ENCODE assay signal across 7 cellular contexts in the genomic region with DNA sequence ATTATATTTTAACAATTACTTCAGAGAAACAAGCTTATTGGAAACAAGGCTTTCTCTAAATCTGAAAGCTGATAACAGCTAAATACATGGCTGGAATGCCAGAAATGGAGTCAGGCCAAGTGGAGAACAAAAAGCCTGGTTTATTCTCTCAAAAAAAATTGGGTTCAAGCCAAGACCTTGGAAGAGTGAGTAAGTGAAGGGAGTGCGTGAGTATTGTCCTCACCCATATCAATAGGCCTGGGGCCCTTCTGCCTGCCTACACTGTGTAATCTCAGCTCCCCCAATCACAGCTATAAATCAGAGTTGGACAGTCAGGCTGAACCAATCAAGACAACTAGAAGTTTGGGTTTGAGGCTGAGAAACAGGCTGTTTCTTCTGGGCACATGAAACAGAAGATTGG. TPM values are rescaled to one million over a fixed set of nuclear protein-coding genes. Genes with fewer than 3 reads are reported as not detected.
DNase-seq lines count a peak whose midpoint lies in the region; ATAC-seq and TF ChIP-seq lines count a peak whose summit lies in the region.

No MANE protein-coding gene starts in this region.

- POLR2A ChIA-PET in HEK293T (lab: Yijun Ruan, JAX): no interaction called here
- POLR2A ChIA-PET in naive thymus-derived CD4-positive, alpha-beta T cell (lab: Charles Lee): interaction anchor here (0.6 to 1.9 kb wide), 7 partner anchors 8 to 373 kb away, joined by 3 to 11 read pairs (median 3); no protein-coding TSS in a partner anchor

- peaks cover 6 to 50% (median 24%) of the 10 kb centered on the region in 5 donors for H3K36me3 Mint-ChIP-seq in naive thymus-derived CD4-positive, alpha-beta T cell

- H3K27ac Mint-ChIP-seq in naive thymus-derived CD4-positive, alpha-beta T cell: peak overlapping the region; percentile 51 to 94 (median 81)

- H3K9me3 ChIP-seq in Peyer's patch: no peaks in the 10 kb centered on the region
- H3K9me3 ChIP-seq in naive thymus-derived CD4-positive, alpha-beta T cell (ENCODE audit: control insufficient read depth in 2 of 3, low read length in 3 of 3): no peaks in the 10 kb centered on the region

- H3K27me3 Mint-ChIP-seq in naive thymus-derived CD4-positive, alpha-beta T cell: no peaks in the 10 kb centered on the region

- peaks cover 38 to 82% (median 70%) of the 10 kb centered on the region in 7 donors for H3K4me1 Mint-ChIP-seq in naive thymus-derived CD4-positive, alpha-beta T cell

- H3K9me3 Mint-ChIP-seq in naive thymus-derived CD4-positive, alpha-beta T cell: no peaks in the 10 kb centered on the region

- H3K36me3 ChIP-seq in Peyer's patch: peaks cover 0 to 27% (median 0%) of the 10 kb centered on the region in 3 donors
- peaks cover 0 to 6% (median 0%) of the 10 kb centered on the region in 3 experiments for H3K36me3 ChIP-seq in naive thymus-derived CD4-positive, alpha-beta T cell (ENCODE audit: control insufficient read depth in 2 of 3, insufficient read depth in 3 of 3, low read length in 3 of 3)

- intact Hi-C loops in naive thymus-derived CD4-positive, alpha-beta T cell (cut with micrococcal nuclease): no loop called here

- H3K4me3 Mint-ChIP-seq in naive thymus-derived CD4-positive, alpha-beta T cell: peak overlapping the region in 7 of 10 donors; percentile 14 to 71 (median 47)

- DNase-seq in HEK293T (ENCODE audit: extremely low spot score) (no peak), Peyer's patch (no peak), epidermal melanocyte (ENCODE audit: insufficient read length, low spot score) (peak; percentile 56)
- DNase-seq in naive thymus-derived CD4-positive, alpha-beta T cell: no peak

- ATAC-seq in naive thymus-derived CD4-positive, alpha-beta T cell: no peak
- ATAC-seq in HG03521 (IDR thresholded peaks at IDR 0.05; ENCODE audit: unreplicated experiment) (no peak), HG02981 (IDR thresholded peaks at IDR 0.05; ENCODE audit: unreplicated experiment) (no peak), GM21423 (IDR thresholded peaks at IDR 0.05; ENCODE audit: unreplicated experiment) (no peak)

- H3K27ac ChIP-seq in Peyer's patch: peak overlapping the region in 3 of 4 donors; percentile 24 to 64 (median 45)
- peak overlapping the region; percentile 55 for H3K27ac ChIP-seq in naive thymus-derived CD4-positive, alpha-beta T cell (ENCODE audit: low read depth, low read length)

- TF ChIP-seq CTCF in Peyer's patch (IDR thresholded peaks at IDR 0.05): no peak

- no peak overlapping the region for H3K4me3 ChIP-seq in Peyer's patch
- H3K4me3 ChIP-seq in naive thymus-derived CD4-positive, alpha-beta T cell (ENCODE audit: low read length): no peak overlapping the region

- TF ChIP-seq POLR2A in Peyer's patch (IDR thresholded peaks at IDR 0.05): no peak

- no peaks in the 10 kb centered on the region for H3K27me3 ChIP-seq in Peyer's patch
- H3K27me3 ChIP-seq in naive thymus-derived CD4-positive, alpha-beta T cell (ENCODE audit: control insufficient read depth in 2 of 2, insufficient read depth in 2 of 2, low read length in 2 of 2): no peaks in the 10 kb centered on the region

- peaks cover 0 to 30% (median 5%) of the 10 kb centered on the region in 4 donors for H3K4me1 ChIP-seq in Peyer's patch
- peaks cover 9 to 22% of the 10 kb centered on the region in 2 donors for H3K4me1 ChIP-seq in naive thymus-derived CD4-positive, alpha-beta T cell (ENCODE audit: control insufficient read depth in 2 of 2, insufficient read depth in 2 of 2, low read length in 2 of 2)

- CTCF ChIA-PET in HEK293T (lab: Yijun Ruan, JAX): interaction anchor here (2.4 kb wide), 1 partner anchor 12 kb away, joined by 8 read pairs; no protein-coding TSS in a partner anchor
- CTCF ChIA-PET in naive thymus-derived CD4-positive, alpha-beta T cell (lab: Charles Lee): interaction anchor here (0.6 to 5.5 kb wide), 14 partner anchors 10 to 471 kb away, joined by 3 to 49 read pairs (median 4); partner anchors contain the start of gene GBP3

TF ChIP-seq in HEK293T, 16 proteins besides CTCF, POLR2A, EP300 and RAD21:
- no peak for TF ChIP-seq BHLHE40 (IDR thresholded peaks at IDR 0.05; ENCODE audit: borderline replicate concordance)
- TF ChIP-seq, protein P1, sequence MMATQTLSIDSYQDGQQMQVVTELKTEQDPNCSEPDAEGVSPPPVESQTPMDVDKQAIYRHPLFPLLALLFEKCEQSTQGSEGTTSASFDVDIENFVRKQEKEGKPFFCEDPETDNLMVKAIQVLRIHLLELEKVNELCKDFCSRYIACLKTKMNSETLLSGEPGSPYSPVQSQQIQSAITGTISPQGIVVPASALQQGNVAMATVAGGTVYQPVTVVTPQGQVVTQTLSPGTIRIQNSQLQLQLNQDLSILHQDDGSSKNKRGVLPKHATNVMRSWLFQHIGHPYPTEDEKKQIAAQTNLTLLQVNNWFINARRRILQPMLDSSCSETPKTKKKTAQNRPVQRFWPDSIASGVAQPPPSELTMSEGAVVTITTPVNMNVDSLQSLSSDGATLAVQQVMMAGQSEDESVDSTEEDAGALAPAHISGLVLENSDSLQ (IDR thresholded peaks at IDR 0.05): 0 out of 2 replicates have a peak, but pooled peaks have one; percentile 13
- no peak for TF ChIP-seq HDGF (IDR thresholded peaks at IDR 0.05; ENCODE audit: borderline replicate concordance)
- no peak for TF ChIP-seq ZNF384 (IDR thresholded peaks at IDR 0.05)
- no peak for TF ChIP-seq ARNT (IDR thresholded peaks at IDR 0.05)
- no peak for TF ChIP-seq CTBP1 (IDR thresholded peaks at IDR 0.05; ENCODE audit: borderline replicate concordance)
- no peak for TF ChIP-seq FOXK2 (IDR thresholded peaks at IDR 0.05)
- no peak for TF ChIP-seq FOXA1 (IDR thresholded peaks at IDR 0.05)

RNA-seq across cellular contexts. Expression of gene KYAT3, which starts 7.4 kb away (rescaled TPM):
- 10 to 100 TPM; 15.1 to 24.9 (median 20.9) TPM for total RNA-seq in Peyer's patch
- 10 to 100 TPM; 16.3 to 28.9 (median 27.6) TPM for total RNA-seq in naive thymus-derived CD4-positive, alpha-beta T cell
- polyA plus RNA-seq in naive thymus-derived CD4-positive, alpha-beta T cell: 10 to 100 TPM; 23.3 to 27.4 TPM

RNA-seq across cellular contexts. Expression of gene RBMXL1, which starts 7.4 kb away (rescaled TPM):
- 10 to 100 TPM in 1 of 4 donors, 1 to 10 TPM in 3; 8.3 to 12.4 (median 8.8) TPM for total RNA-seq in Peyer's patch
- 10 to 100 TPM; 16.3 to 26.7 (median 21.6) TPM for total RNA-seq in naive thymus-derived CD4-positive, alpha-beta T cell
- polyA plus RNA-seq in naive thymus-derived CD4-positive, alpha-beta T cell: 10 to 100 TPM; 12.5 to 13.5 TPM

RNA-seq across cellular contexts. Expression of gene GBP3, which starts 37.6 kb away (rescaled TPM):
- total RNA-seq in Peyer's patch: 100 to 1,000 TPM in 2 of 4 donors, 10 to 100 TPM in 2; 47.0 to 180 (median 90.0) TPM
- 10 to 100 TPM; 15.9 to 39.9 (median 31.9) TPM for total RNA-seq in naive thymus-derived CD4-positive, alpha-beta T cell
- polyA plus RNA-seq in naive thymus-derived CD4-positive, alpha-beta T cell: 10 to 100 TPM; 11.1 to 11.9 TPM
